Comparison of ENCODE assay signal across 11 cellular contexts in the genomic region with DNA sequence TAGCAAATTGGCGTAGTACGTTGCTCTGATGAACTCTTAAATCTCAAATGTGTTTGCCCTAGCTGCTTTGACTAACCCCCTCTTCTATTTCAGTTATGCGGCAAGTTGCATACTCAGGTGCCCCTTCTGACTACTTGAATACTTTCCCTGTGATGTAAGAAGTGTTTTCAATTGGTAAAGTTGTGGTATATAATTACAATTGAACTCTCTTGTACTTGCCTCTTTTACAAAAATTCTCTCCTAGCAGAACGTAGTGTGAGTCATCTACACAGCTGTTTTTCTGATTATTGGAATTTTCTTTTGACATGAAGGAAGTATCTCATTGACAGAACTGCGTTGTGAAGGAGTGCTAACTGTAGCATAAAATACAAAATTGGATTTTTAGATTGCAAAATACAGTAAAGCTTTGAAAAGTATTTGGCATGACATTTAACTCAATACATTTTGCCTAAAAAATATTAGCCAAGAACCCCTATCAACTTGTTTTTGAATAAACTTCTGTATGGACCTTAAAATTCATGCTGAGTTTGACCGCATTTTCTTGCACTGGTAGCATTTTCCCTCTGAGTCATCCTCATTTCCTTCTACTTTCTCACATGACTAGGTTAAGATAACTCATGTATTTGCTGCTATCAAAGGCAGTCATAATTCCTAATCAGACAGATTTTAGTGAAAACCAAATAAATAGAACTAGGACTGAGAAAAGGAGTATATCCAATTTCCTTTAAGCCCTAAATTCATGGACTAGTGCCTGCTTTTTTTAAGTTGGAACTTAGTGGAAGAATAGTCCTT. TPM values are rescaled to one million over a fixed set of nuclear protein-coding genes. Genes with fewer than 3 reads are reported as not detected.
DNase-seq lines count a peak whose midpoint lies in the region; ATAC-seq and TF ChIP-seq lines count a peak whose summit lies in the region.
"Had no signal": no experiment of that assay in that cellular context is flagged by ENCODE, and none has a peak within 500 bp of the region (broad histone marks: within the 10 kb centered on the region; RNA-seq: fewer than 3 reads in every experiment).

No MANE protein-coding gene starts in this region.

- DNase-seq in activated naive CD8-positive, alpha-beta T cell treated with anti-CD3 and anti-CD28 coated beads, Interleukin-2, amount 50 U/mL, for 24 hours = no peak
- no peak for DNase-seq in activated naive CD8-positive, alpha-beta T cell treated with anti-CD3 and anti-CD28 coated beads for 36 hours
- DNase-seq in SJSA1 (ENCODE audit: low read depth in 1 of 2, low spot score in 2 of 2) (peak in 1 of 2 experiments; percentile 47), fibroblast of mammary gland (ENCODE audit: low read depth) (peak; percentile 74), stromal cell of bone marrow (ENCODE audit: low read depth) (peak; percentile 33), pons (ENCODE audit: low spot score) (no peak), NCI-H1048 (lab: John Stamatoyannopoulos, UW) (no peak)
- no peak for DNase-seq in activated naive CD4-positive, alpha-beta T cell treated with anti-CD3 and anti-CD28 coated beads, Interleukin-2, amount 10 ng/mL, durations not matched to agents 7 days and 5 days
- DNase-seq: activated T-cell treated with anti-CD3 and anti-CD28 coated beads, Interleukin-2, amount 50 U/mL, for 4 hours; effector memory CD4-positive, alpha-beta T cell; NCI-H1105 had no signal

- peak; percentile 33 for ATAC-seq in activated naive CD8-positive, alpha-beta T cell treated with anti-CD3 and anti-CD28 coated beads, Interleukin-2, amount 50 U/mL, for 24 hours

- no peak overlapping the region for H3K27ac Mint-ChIP-seq in activated naive CD8-positive, alpha-beta T cell treated with anti-CD3 and anti-CD28 coated beads, Interleukin-2, amount 50 U/mL, for 24 hours
- no peak overlapping the region for H3K27ac Mint-ChIP-seq in activated naive CD8-positive, alpha-beta T cell treated with anti-CD3 and anti-CD28 coated beads for 36 hours
- H3K27ac Mint-ChIP-seq in activated naive CD4-positive, alpha-beta T cell treated with anti-CD3 and anti-CD28 coated beads, Interleukin-2, amount 10 ng/mL, durations not matched to agents 7 days and 5 days = no peak overlapping the region

- no peaks in the 10 kb centered on the region for H3K9me3 ChIP-seq in SJSA1 (replicated peaks)

- peaks cover 13% of the 10 kb centered on the region for H3K4me1 Mint-ChIP-seq in activated naive CD8-positive, alpha-beta T cell treated with anti-CD3 and anti-CD28 coated beads, Interleukin-2, amount 50 U/mL, for 24 hours
- peaks cover 17% of the 10 kb centered on the region for H3K4me1 Mint-ChIP-seq in activated naive CD8-positive, alpha-beta T cell treated with anti-CD3 and anti-CD28 coated beads for 36 hours
- peaks cover 26% of the 10 kb centered on the region for H3K4me1 Mint-ChIP-seq in activated naive CD4-positive, alpha-beta T cell treated with anti-CD3 and anti-CD28 coated beads, Interleukin-2, amount 10 ng/mL, durations not matched to agents 7 days and 5 days

- no peak overlapping the region for H3K4me3 ChIP-seq in SJSA1
- no peak overlapping the region for H3K4me3 ChIP-seq in fibroblast of mammary gland (ENCODE audit: control insufficient read depth, low read depth, low read length)

- H3K36me3 ChIP-seq in SJSA1 = no peaks in the 10 kb centered on the region

- peak overlapping the region; percentile 20; the same call in 1 of the 2 replicates for H3K27ac ChIP-seq in SJSA1

- H3K36me3 Mint-ChIP-seq in activated naive CD8-positive, alpha-beta T cell treated with anti-CD3 and anti-CD28 coated beads, Interleukin-2, amount 50 U/mL, for 24 hours (ENCODE audit: low read depth) = no peaks in the 10 kb centered on the region
- H3K36me3 Mint-ChIP-seq in activated naive CD8-positive, alpha-beta T cell treated with anti-CD3 and anti-CD28 coated beads for 36 hours = no peaks in the 10 kb centered on the region
- no peaks in the 10 kb centered on the region for H3K36me3 Mint-ChIP-seq in activated naive CD4-positive, alpha-beta T cell treated with anti-CD3 and anti-CD28 coated beads, Interleukin-2, amount 10 ng/mL, durations not matched to agents 7 days and 5 days

- TF ChIP-seq CTCF in fibroblast of mammary gland (conservative IDR thresholded peaks at IDR 0.05; ENCODE audit: control insufficient read depth, insufficient read depth, low read depth, low read length) = no peak

- H3K4me1 ChIP-seq in SJSA1 (replicated peaks) = peaks cover 19% of the 10 kb centered on the region

- CTCF ChIA-PET in activated naive CD4-positive, alpha-beta T cell treated with anti-CD3 and anti-CD28 coated beads, Interleukin-2, amount 10 ng/mL, durations not matched to agents 7 days and 5 days (lab: Charles Lee) = no interaction called here

- peaks cover 23% of the 10 kb centered on the region for H3K27me3 Mint-ChIP-seq in activated naive CD8-positive, alpha-beta T cell treated with anti-CD3 and anti-CD28 coated beads, Interleukin-2, amount 50 U/mL, for 24 hours
- peaks cover 31% of the 10 kb centered on the region for H3K27me3 Mint-ChIP-seq in activated naive CD8-positive, alpha-beta T cell treated with anti-CD3 and anti-CD28 coated beads for 36 hours
- H3K27me3 Mint-ChIP-seq in activated naive CD4-positive, alpha-beta T cell treated with anti-CD3 and anti-CD28 coated beads, Interleukin-2, amount 10 ng/mL, durations not matched to agents 7 days and 5 days = peaks cover 55% of the 10 kb centered on the region

- H3K27me3 ChIP-seq in SJSA1 (replicated peaks) = peaks cover 7% of the 10 kb centered on the region

- no peaks in the 10 kb centered on the region for H3K9me3 Mint-ChIP-seq in activated naive CD8-positive, alpha-beta T cell treated with anti-CD3 and anti-CD28 coated beads, Interleukin-2, amount 50 U/mL, for 24 hours
- no peaks in the 10 kb centered on the region for H3K9me3 Mint-ChIP-seq in activated naive CD8-positive, alpha-beta T cell treated with anti-CD3 and anti-CD28 coated beads for 36 hours
- no peaks in the 10 kb centered on the region for H3K9me3 Mint-ChIP-seq in activated naive CD4-positive, alpha-beta T cell treated with anti-CD3 and anti-CD28 coated beads, Interleukin-2, amount 10 ng/mL, durations not matched to agents 7 days and 5 days
- H3K9me3 Mint-ChIP-seq: activated T-cell treated with anti-CD3 and anti-CD28 coated beads, Interleukin-2, amount 50 U/mL, for 4 hours had no signal

- H3K4me3 Mint-ChIP-seq in activated naive CD8-positive, alpha-beta T cell treated with anti-CD3 and anti-CD28 coated beads, Interleukin-2, amount 50 U/mL, for 24 hours = no peak overlapping the region
- no peak overlapping the region for H3K4me3 Mint-ChIP-seq in activated naive CD8-positive, alpha-beta T cell treated with anti-CD3 and anti-CD28 coated beads for 36 hours
- H3K4me3 Mint-ChIP-seq in activated naive CD4-positive, alpha-beta T cell treated with anti-CD3 and anti-CD28 coated beads, Interleukin-2, amount 10 ng/mL, durations not matched to agents 7 days and 5 days = no peak overlapping the region
- H3K4me3 Mint-ChIP-seq: activated T-cell treated with anti-CD3 and anti-CD28 coated beads, Interleukin-2, amount 50 U/mL, for 4 hours had no signal

RNA-seq across cellular contexts. Expression of a gene that starts 6.3 kb away (rescaled TPM):
- not detected for total RNA-seq in activated naive CD8-positive, alpha-beta T cell treated with anti-CD3 and anti-CD28 coated beads for 36 hours
- 0.11 TPM in 1 of 2 replicates, not detected in the other for total RNA-seq in SJSA1 (2014; rRNA removed; shearing (Covaris generic))
- total RNA-seq: activated T-cell treated with anti-CD3 and anti-CD28 coated beads, Interleukin-2, amount 50 U/mL, for 4 hours had no signal

Comparison
In these comparisons a context has a peak if more than half of its experiments do, and no peak if none do; other contexts are left out.
1. DNase-seq: peak in fibroblast of mammary gland (single experiment) and stromal cell of bone marrow (single experiment); none in activated naive CD8-positive, alpha-beta T cell treated with anti-CD3 and anti-CD28 coated beads, Interleukin-2, amount 50 U/mL, for 24 hours (single experiment), activated naive CD8-positive, alpha-beta T cell treated with anti-CD3 and anti-CD28 coated beads for 36 hours (single experiment), pons (single experiment), NCI-H1048 (single experiment) and activated naive CD4-positive, alpha-beta T cell treated with anti-CD3 and anti-CD28 coated beads, Interleukin-2, amount 10 ng/mL, durations not matched to agents 7 days and 5 days (single experiment).